Comparison of ENCODE assay signal across 1 cellular context in genomic region chr17:7579839-7580630, GRCh38.
TF ChIP-seq lines count a peak whose summit lies in the region.

No MANE protein-coding gene starts in this region.

TF ChIP-seq in H1, 55 proteins besides CTCF, POLR2A, EP300 and RAD21:
- TF ChIP-seq SIRT6 (IDR thresholded peaks at IDR 0.05; ENCODE audit: low read length) (no peak), CHD7 (IDR thresholded peaks at IDR 0.05; ENCODE audit: insufficient replicate concordance, low read length) (no peak), BACH1 (IDR thresholded peaks at IDR 0.05; ENCODE audit: low read length) (no peak), SRF (IDR thresholded peaks at IDR 0.05; ENCODE audit: low read depth, low read length) (no peak), KDM5A (IDR thresholded peaks at IDR 0.05; ENCODE audit: low read length) (no peak), CREB1 (IDR thresholded peaks at IDR 0.05) (no peak), EZH2 (IDR thresholded peaks at IDR 0.05; ENCODE audit: low read depth, low read length, severe bottlenecking) (no peak), ASH2L (IDR thresholded peaks at IDR 0.05; ENCODE audit: low read length) (no peak), SIX5 (IDR thresholded peaks at IDR 0.05; ENCODE audit: low read depth, low read length) (no peak), E2F6 (IDR thresholded peaks at IDR 0.05) (no peak), POLR2AphosphoS5 (IDR thresholded peaks at IDR 0.05; ENCODE audit: low read depth, low read length) (peak; percentile 90), MAFK (IDR thresholded peaks at IDR 0.05; ENCODE audit: low read depth, low read length) (no peak), EGR1 (IDR thresholded peaks at IDR 0.05; ENCODE audit: borderline replicate concordance, low read depth, low read length) (peak; percentile 33; the same call in 1 of the 2 replicates), SUZ12 (IDR thresholded peaks at IDR 0.05; ENCODE audit: low read length) (no peak), ZNF274 (IDR thresholded peaks at IDR 0.05; ENCODE audit: borderline replicate concordance, extremely low read depth, low read length) (no peak), RNF2 (IDR thresholded peaks at IDR 0.05; ENCODE audit: borderline replicate concordance, low read depth, low read length, missing control alignments, poor library complexity, severe bottlenecking) (no peak), TEAD4 (IDR thresholded peaks at IDR 0.05; ENCODE audit: low read depth, low read length) (no peak), JUN (IDR thresholded peaks at IDR 0.05; ENCODE audit: low read depth, low read length) (no peak), PHF8 (conservative IDR thresholded peaks at IDR 0.05; ENCODE audit: low read depth, low read length) (no peak), TAF7 (optimal IDR thresholded peaks at IDR 0.05; ENCODE audit: borderline replicate concordance, low read depth, low read length) (peak; percentile 1), NANOG (IDR thresholded peaks at IDR 0.05; ENCODE audit: insufficient read depth, low read depth, low read length, poor library complexity, severe bottlenecking) (no peak), TBP (IDR thresholded peaks at IDR 0.05; ENCODE audit: low read depth, low read length) (no peak), CBX5 (IDR thresholded peaks at IDR 0.05; ENCODE audit: low read depth, low read length) (no peak), TCF12 (IDR thresholded peaks at IDR 0.05; ENCODE audit: low read depth, low read length) (no peak), FOSL1 (IDR thresholded peaks at IDR 0.05; ENCODE audit: insufficient read depth, low read depth, low read length) (0 out of 2 replicates have a peak, but pooled peaks have one; percentile 42), TAF1 (IDR thresholded peaks at IDR 0.05; ENCODE audit: low read depth, low read length) (no peak), YY1 (IDR thresholded peaks at IDR 0.05; ENCODE audit: low read depth, low read length) (no peak), POU5F1 (IDR thresholded peaks at IDR 0.05; ENCODE audit: low read depth, low read length) (no peak), HDAC6 (IDR thresholded peaks at IDR 0.05; ENCODE audit: low read depth, low read length) (no peak)
